Comparison of ENCODE assay signal across 1 cellular context in genomic region chr11:66429983-66430602, GRCh38.
TF ChIP-seq lines count a peak whose summit lies in the region.

No MANE protein-coding gene starts in this region.

TF ChIP-seq in GM23338, 12 proteins besides CTCF, POLR2A, EP300 and RAD21 (continued from another document):
- TF ChIP-seq ZNF462 (CRISPR knock-in tag; IDR thresholded peaks at IDR 0.05) (no peak), REST (IDR thresholded peaks at IDR 0.05; ENCODE audit: unreplicated experiment) (no peak), CREB1 (CRISPR knock-in tag; IDR thresholded peaks at IDR 0.05; ENCODE audit: low read depth) (no peak), ZNF331 (CRISPR knock-in tag; IDR thresholded peaks at IDR 0.05; ENCODE audit: low read depth) (no peak), STAT1 (IDR thresholded peaks at IDR 0.05; ENCODE audit: unreplicated experiment) (no peak), NANOG (IDR thresholded peaks at IDR 0.05; ENCODE audit: borderline replicate concordance) (no peak), ZNF114 (CRISPR knock-in tag; IDR thresholded peaks at IDR 0.05) (no peak), JUNB (IDR thresholded peaks at IDR 0.05; ENCODE audit: unreplicated experiment) (no peak)
